Comparison of ENCODE assay signal across 8 cellular contexts in the genomic region with DNA sequence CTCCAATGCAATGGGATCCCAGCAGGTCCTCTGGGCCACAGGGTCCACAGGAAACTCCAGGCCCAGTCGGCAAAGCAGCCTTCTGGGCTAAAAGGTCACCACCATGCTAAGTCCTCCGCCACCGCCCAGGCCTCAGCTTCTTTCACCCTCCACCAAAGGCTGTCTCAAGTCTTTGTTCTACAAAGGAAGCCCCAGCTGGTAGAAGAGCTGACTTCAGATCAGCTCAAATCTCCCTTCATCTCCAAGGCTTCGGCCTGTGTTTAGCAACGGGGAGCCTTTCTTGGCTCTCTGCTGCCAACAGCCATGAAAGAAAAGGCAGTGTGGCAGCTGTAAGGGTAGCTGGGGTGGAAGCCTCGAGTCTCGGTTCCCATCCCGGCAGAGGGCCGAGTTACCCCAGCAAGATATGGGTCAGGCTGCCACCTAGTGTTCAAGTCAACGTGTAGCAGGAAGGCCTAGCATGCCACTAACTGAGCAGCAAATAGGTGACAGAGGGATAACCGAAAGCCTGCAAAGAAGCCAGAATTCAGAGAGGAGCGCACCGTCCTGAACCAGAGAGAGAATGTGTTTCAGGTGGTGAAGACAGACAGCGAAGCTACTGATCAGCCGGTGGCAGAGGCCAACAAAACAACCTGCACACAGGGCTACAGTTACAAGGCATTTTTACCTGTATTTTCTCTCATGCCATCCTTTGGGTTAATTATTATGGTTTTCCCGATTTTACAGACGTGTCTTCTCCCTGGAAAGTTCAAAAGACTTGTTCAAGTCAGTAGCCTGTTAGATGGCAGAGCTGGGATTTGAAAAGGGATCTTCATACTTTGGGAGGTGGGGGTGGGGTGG. TPM values are rescaled to one million over a fixed set of nuclear protein-coding genes. Genes with fewer than 3 reads are reported as not detected.
DNase-seq lines count a peak whose midpoint lies in the region; ATAC-seq and TF ChIP-seq lines count a peak whose summit lies in the region.

No MANE protein-coding gene starts in this region.

- H3K4me1 ChIP-seq in mammary epithelial cell (ENCODE audit: insufficient read depth, low read length) = peaks cover 34% of the 10 kb centered on the region

- no peaks in the 10 kb centered on the region for H3K9me3 ChIP-seq in mammary epithelial cell (replicated peaks; ENCODE audit: insufficient read depth, low read length)

- peak; percentile 90 for ATAC-seq in HG02885 (IDR thresholded peaks at IDR 0.05; ENCODE audit: poor library complexity, unreplicated experiment)
- ATAC-seq in left colon = peak; percentile 86

- peak overlapping the region; percentile 67 for H2AFZ ChIP-seq in mammary epithelial cell (ENCODE audit: low read depth, low read length)

- DNase-seq in 8988T (peak; percentile 65), GM13977 (ENCODE audit: low spot score) (peak; percentile 80), NCI-H2107 (lab: John Stamatoyannopoulos, UW) (peak; percentile 47), mammary epithelial cell (peak; percentile 68), left colon (peak; percentile 58 to 64)
- peak; percentile 25 to 35 (median 34) for DNase-seq in stimulated activated CD4-positive, alpha-beta T cell treated with anti-CD3 and anti-CD28 coated beads, TNF-alpha, amount 100 ng/mL, for 1 hour (ENCODE audit: low read depth in 3 of 3, low spot score in 1 of 3)

- no peak overlapping the region for H3K4me3 ChIP-seq in mammary epithelial cell (replicated peaks in 1 of 3; ENCODE audit: insufficient read depth in 1 of 3, low read depth in 2 of 3, low read length in 3 of 3)

- 26% methylated on average over 16 of the region's 17 CpGs for WGBS in mammary epithelial cell (ENCODE audit: low coverage, missing lambda C conversion rate)

- dilution Hi-C loops in mammary epithelial cell (cut with HindIII; ENCODE audit: low sequenced_read_pairs) = no loop called here

- in situ Hi-C loops in GM13977 (cut with MboI; ENCODE audit: low pct_unique_long_range_greater_than_20kb, low sequenced_read_pairs, unreplicated experiment) = no loop called here
- in situ Hi-C loops in mammary epithelial cell (cut with MboI; ENCODE audit: low sequenced_read_pairs in 2 of 2) = loop anchor here (5.0 to 10.0 kb wide), 4 partner anchors 46 to 306 kb away; no protein-coding TSS in a partner anchor

- peak; percentile 92 for TF ChIP-seq CTCF in GM13977 (IDR thresholded peaks at IDR 0.05; ENCODE audit: extremely low read depth, insufficient read depth, missing control alignments)
- peak; percentile 94 for TF ChIP-seq CTCF in VCaP (conservative IDR thresholded peaks at IDR 0.05)
- TF ChIP-seq CTCF in mammary epithelial cell (conservative IDR thresholded peaks at IDR 0.05 in 1 of 2, IDR thresholded peaks at IDR 0.05 in 1 of 2; ENCODE audit: extremely low read depth in 1 of 2, insufficient read depth in 1 of 2, low read depth in 1 of 2, low read length in 2 of 2) = peak; percentile 91 to 92

- no peak overlapping the region for H3K9ac ChIP-seq in mammary epithelial cell (ENCODE audit: insufficient read depth, low read length)

- no peak overlapping the region for H3K4me2 ChIP-seq in mammary epithelial cell (ENCODE audit: insufficient read depth, low read depth, low read length)

- intact Hi-C loops in mammary epithelial cell (cut with micrococcal nuclease) = loop anchor here (1.0 to 5.0 kb wide), 6 partner anchors 18 to 389 kb away; no protein-coding TSS in a partner anchor
- intact Hi-C loops in left colon (cut with DNase I, micrococcal nuclease) = no loop called here

- CTCF ChIA-PET in mammary epithelial cell (lab: Charles Lee; ENCODE audit: low non-redundant PET) = interaction anchor here (0.7 to 1.5 kb wide), 2 partner anchors 41 to 93 kb away, joined by 3 to 28 read pairs; no protein-coding TSS in a partner anchor

- no TSS peak for BruUV-seq in mammary epithelial cell (replicated peaks; lab: Mats Ljungman, UMichigan)

- H4K20me1 ChIP-seq in mammary epithelial cell (ENCODE audit: insufficient read depth, low read length) = no peaks in the 10 kb centered on the region

- H3K79me2 ChIP-seq in mammary epithelial cell (ENCODE audit: insufficient read depth, low read length) = no peaks in the 10 kb centered on the region

- no peaks in the 10 kb centered on the region for H3K27me3 ChIP-seq in mammary epithelial cell (ENCODE audit: insufficient read depth, low read length)

- peak overlapping the region; percentile 61; the same call in 1 of the 2 replicates for H3K27ac ChIP-seq in VCaP
- no peak overlapping the region for H3K27ac ChIP-seq in mammary epithelial cell (ENCODE audit: insufficient read depth, low read depth, low read length)

- no peaks in the 10 kb centered on the region for H3K36me3 ChIP-seq in mammary epithelial cell (ENCODE audit: insufficient read depth, low read length)

RNA-seq across cellular contexts. Expression of a gene that starts 26.8 kb away (rescaled TPM):
- not detected for total RNA-seq in mammary epithelial cell
- not detected for polyA plus RNA-seq in mammary epithelial cell
- polyA minus RNA-seq in mammary epithelial cell = not detected
- not detected for total RNA-seq in left colon
